ENCODE assay signal across 1 cellular context in genomic region chr3:57026918-57027317, GRCh38.
TF ChIP-seq lines count a peak whose summit lies in the region.

No MANE protein-coding gene starts in this region.

TF ChIP-seq in HepG2, 621 proteins besides CTCF, POLR2A, EP300 and RAD21:
- TF ChIP-seq ISL2 (CRISPR knock-in tag; IDR thresholded peaks at IDR 0.05), result no peak
- no peak for TF ChIP-seq PBX3 (CRISPR knock-in tag; IDR thresholded peaks at IDR 0.05; ENCODE audit: borderline replicate concordance)
- TF ChIP-seq ZNF614 (CRISPR knock-in tag; IDR thresholded peaks at IDR 0.05; ENCODE audit: borderline replicate concordance), result no peak
- no peak for TF ChIP-seq ZSCAN9 (CRISPR knock-in tag; IDR thresholded peaks at IDR 0.05; ENCODE audit: borderline replicate concordance)
- TF ChIP-seq SNAPC2 (CRISPR knock-in tag; IDR thresholded peaks at IDR 0.05), result no peak
- no peak for TF ChIP-seq HMGXB4 (CRISPR knock-in tag; IDR thresholded peaks at IDR 0.05; ENCODE audit: borderline replicate concordance in 1 of 2, low read depth in 1 of 2)
- TF ChIP-seq ZBTB44 (CRISPR knock-in tag; IDR thresholded peaks at IDR 0.05), result no peak
- TF ChIP-seq BATF2 (CRISPR knock-in tag; IDR thresholded peaks at IDR 0.05), result no peak
- TF ChIP-seq ZBTB38 (CRISPR knock-in tag; IDR thresholded peaks at IDR 0.05), result no peak
- TF ChIP-seq UBTF (CRISPR knock-in tag; IDR thresholded peaks at IDR 0.05), result no peak
- TF ChIP-seq, protein P1, sequence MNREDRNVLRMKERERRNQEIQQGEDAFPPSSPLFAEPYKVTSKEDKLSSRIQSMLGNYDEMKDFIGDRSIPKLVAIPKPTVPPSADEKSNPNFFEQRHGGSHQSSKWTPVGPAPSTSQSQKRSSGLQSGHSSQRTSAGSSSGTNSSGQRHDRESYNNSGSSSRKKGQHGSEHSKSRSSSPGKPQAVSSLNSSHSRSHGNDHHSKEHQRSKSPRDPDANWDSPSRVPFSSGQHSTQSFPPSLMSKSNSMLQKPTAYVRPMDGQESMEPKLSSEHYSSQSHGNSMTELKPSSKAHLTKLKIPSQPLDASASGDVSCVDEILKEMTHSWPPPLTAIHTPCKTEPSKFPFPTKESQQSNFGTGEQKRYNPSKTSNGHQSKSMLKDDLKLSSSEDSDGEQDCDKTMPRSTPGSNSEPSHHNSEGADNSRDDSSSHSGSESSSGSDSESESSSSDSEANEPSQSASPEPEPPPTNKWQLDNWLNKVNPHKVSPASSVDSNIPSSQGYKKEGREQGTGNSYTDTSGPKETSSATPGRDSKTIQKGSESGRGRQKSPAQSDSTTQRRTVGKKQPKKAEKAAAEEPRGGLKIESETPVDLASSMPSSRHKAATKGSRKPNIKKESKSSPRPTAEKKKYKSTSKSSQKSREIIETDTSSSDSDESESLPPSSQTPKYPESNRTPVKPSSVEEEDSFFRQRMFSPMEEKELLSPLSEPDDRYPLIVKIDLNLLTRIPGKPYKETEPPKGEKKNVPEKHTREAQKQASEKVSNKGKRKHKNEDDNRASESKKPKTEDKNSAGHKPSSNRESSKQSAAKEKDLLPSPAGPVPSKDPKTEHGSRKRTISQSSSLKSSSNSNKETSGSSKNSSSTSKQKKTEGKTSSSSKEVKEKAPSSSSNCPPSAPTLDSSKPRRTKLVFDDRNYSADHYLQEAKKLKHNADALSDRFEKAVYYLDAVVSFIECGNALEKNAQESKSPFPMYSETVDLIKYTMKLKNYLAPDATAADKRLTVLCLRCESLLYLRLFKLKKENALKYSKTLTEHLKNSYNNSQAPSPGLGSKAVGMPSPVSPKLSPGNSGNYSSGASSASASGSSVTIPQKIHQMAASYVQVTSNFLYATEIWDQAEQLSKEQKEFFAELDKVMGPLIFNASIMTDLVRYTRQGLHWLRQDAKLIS (CRISPR knock-in tag; IDR thresholded peaks at IDR 0.05), result no peak
- no peak for TF ChIP-seq KMT2B (CRISPR knock-in tag; IDR thresholded peaks at IDR 0.05)
- TF ChIP-seq BRCA1 (CRISPR knock-in tag; IDR thresholded peaks at IDR 0.05), result no peak
- TF ChIP-seq ZNF691 (CRISPR knock-in tag; IDR thresholded peaks at IDR 0.05; ENCODE audit: borderline replicate concordance, low read depth), result no peak
TF ChIP-seq in HepG2: peak in this region for 0.
